ENCODE assay signal across 13 cellular contexts in the genomic region with DNA sequence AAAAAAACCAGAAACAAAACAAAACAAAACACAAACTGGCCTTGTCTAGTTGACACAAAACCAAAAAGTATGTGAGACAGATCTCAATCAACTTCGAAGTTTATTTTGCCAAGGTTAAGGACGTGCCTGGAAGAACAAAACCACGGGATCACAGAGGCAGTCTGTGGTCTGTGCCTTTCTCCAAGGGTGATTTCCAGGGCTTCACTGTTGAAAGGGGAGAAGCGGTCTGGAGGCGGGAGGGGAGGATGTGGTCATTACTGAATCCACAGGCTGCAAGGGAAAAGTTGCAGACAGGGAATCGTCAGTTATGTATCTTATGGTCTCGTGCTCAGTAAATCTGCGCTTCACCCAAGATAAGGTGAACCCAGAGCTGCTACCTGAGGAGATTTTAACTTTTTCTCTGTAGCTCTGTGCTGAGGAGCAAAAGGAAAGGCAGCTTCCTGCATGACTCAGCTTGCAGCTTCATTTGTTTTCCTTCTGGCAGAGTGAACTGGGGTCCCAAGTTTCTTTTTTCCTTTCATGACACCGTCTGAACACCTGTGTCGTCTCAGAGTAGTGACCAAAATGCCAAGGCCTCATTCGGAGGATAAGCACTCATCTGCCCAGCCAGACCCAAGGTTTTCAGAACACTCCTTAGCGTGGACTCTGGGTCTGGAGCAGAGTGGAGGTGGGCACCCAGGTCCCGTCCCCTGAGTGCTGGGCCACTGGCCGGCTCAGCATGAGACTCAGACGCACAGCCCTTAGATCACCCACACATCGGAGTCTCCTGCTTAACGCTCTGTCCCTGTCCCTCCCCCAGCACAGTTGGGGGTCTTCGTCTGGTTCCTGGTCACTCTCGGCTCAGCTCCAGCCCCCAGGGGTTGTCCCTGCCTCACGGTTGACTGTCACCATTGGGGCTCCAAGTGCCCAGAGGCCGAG. TPM values are rescaled to one million over a fixed set of nuclear protein-coding genes. Genes with fewer than 3 reads are reported as not detected.
DNase-seq lines count a peak whose midpoint lies in the region; ATAC-seq and TF ChIP-seq lines count a peak whose summit lies in the region.
"Had no signal": no experiment of that assay in that cellular context is flagged by ENCODE, and none has a peak within 500 bp of the region (broad histone marks: within the 10 kb centered on the region; RNA-seq: fewer than 3 reads in every experiment).

No MANE protein-coding gene starts in this region.

- H3K4me1 Mint-ChIP-seq in endothelial cell (ENCODE audit: unreplicated experiment) = peaks cover 18% of the 10 kb centered on the region
- peaks cover 28% of the 10 kb centered on the region for H3K4me1 Mint-ChIP-seq in neural progenitor cell

- H3K9ac ChIP-seq in NT2/D1 (ENCODE audit: insufficient read length, low read depth) (peak overlapping the region; percentile 17), neural progenitor cell (no peak overlapping the region)

- no peak overlapping the region for H3K4me3 ChIP-seq in NT2/D1 (ENCODE audit: insufficient read length, low read depth)
- H3K4me3 ChIP-seq in neural progenitor cell = no peak overlapping the region

- H3K36me3 ChIP-seq in NT2/D1 (ENCODE audit: insufficient read depth, insufficient read length, low read length) (no peaks in the 10 kb centered on the region), neural progenitor cell (no peaks in the 10 kb centered on the region)

- H3K4me2 ChIP-seq in neural progenitor cell = no peak overlapping the region

- no peaks in the 10 kb centered on the region for H4K20me1 ChIP-seq in neural progenitor cell (ENCODE audit: low read depth)

- H3K27ac ChIP-seq in neural progenitor cell = no peak overlapping the region

- no peak overlapping the region for H2AFZ ChIP-seq in neural progenitor cell (replicated peaks)

- peak overlapping the region; percentile 31 for H3K4me3 Mint-ChIP-seq in endothelial cell (ENCODE audit: unreplicated experiment)
- no peak overlapping the region for H3K4me3 Mint-ChIP-seq in neural progenitor cell
- H3K4me3 Mint-ChIP-seq: central memory CD8-positive, alpha-beta T cell had no signal

- H3K9me3 ChIP-seq in NT2/D1 (ENCODE audit: insufficient read depth, low read length) = no peaks in the 10 kb centered on the region
- H3K9me3 ChIP-seq in neural progenitor cell (ENCODE audit: low read depth) = no peaks in the 10 kb centered on the region

- H3K27ac Mint-ChIP-seq in endothelial cell (ENCODE audit: unreplicated experiment) = peak overlapping the region; percentile 92
- peak overlapping the region; percentile 74 for H3K27ac Mint-ChIP-seq in neural progenitor cell

- TF ChIP-seq CTCF in endothelial cell (IDR thresholded peaks at IDR 0.05; ENCODE audit: unreplicated experiment) = no peak
- no peak for TF ChIP-seq CTCF in neural progenitor cell (IDR thresholded peaks at IDR 0.05)

- H3K9me3 Mint-ChIP-seq in endothelial cell (ENCODE audit: unreplicated experiment) = no peaks in the 10 kb centered on the region
- H3K9me3 Mint-ChIP-seq in neural progenitor cell = peaks cover 2% of the 10 kb centered on the region
- H3K9me3 Mint-ChIP-seq: central memory CD8-positive, alpha-beta T cell had no signal

- ATAC-seq in HG03457 (IDR thresholded peaks at IDR 0.05; ENCODE audit: unreplicated experiment) = no peak
- no peak for ATAC-seq in GM21423 (IDR thresholded peaks at IDR 0.05; ENCODE audit: unreplicated experiment)
- ATAC-seq in GM21528 (IDR thresholded peaks at IDR 0.05; ENCODE audit: low FRiP score, unreplicated experiment) = no peak
- ATAC-seq: Right ventricle myocardium inferior had no signal

- peaks cover 8% of the 10 kb centered on the region for H3K36me3 Mint-ChIP-seq in endothelial cell (ENCODE audit: low read depth, unreplicated experiment)
- H3K36me3 Mint-ChIP-seq in neural progenitor cell = peaks cover 3% of the 10 kb centered on the region

- peaks cover 3% of the 10 kb centered on the region for H3K4me1 ChIP-seq in NT2/D1 (ENCODE audit: insufficient read depth, insufficient read length)
- no peaks in the 10 kb centered on the region for H3K4me1 ChIP-seq in neural progenitor cell

- H3K27me3 ChIP-seq in NT2/D1 (ENCODE audit: insufficient read depth, insufficient read length) = no peaks in the 10 kb centered on the region
- no peaks in the 10 kb centered on the region for H3K27me3 ChIP-seq in neural progenitor cell

- H3F3A ChIP-seq in neural progenitor cell (ENCODE audit: low read depth) = no peaks in the 10 kb centered on the region

- DNase-seq in EH (ENCODE audit: low read depth) (peak; percentile 77), NT2/D1 (ENCODE audit: low read depth, low spot score) (no peak), endothelial cell (ENCODE audit: low spot score) (no peak), neural progenitor cell (ENCODE audit: low spot score) (peak; percentile 37)
- DNase-seq in activated CD4-positive, alpha-beta T cell treated with anti-CD3 and anti-CD28 coated beads, Interleukin-2, amount 50 U/mL, for 48 hours = no peak
- DNase-seq: activated CD8-positive, alpha-beta memory T cell treated with anti-CD3 and anti-CD28 coated beads for 24 hours; DMS53; NCI-H187 treated with DMSO at 0.1 percent for 48 hours had no signal

- H3K27me3 Mint-ChIP-seq in endothelial cell (ENCODE audit: unreplicated experiment) (peaks cover 17% of the 10 kb centered on the region), neural progenitor cell (ENCODE audit: insufficient read depth, low read depth) (peaks cover 3% of the 10 kb centered on the region)

- no peaks in the 10 kb centered on the region for H3K79me2 ChIP-seq in neural progenitor cell (ENCODE audit: low read depth)

RNA-seq across cellular contexts. Expression of a gene that starts 25.9 kb away (rescaled TPM):
- total RNA-seq in endothelial cell (ENCODE audit: unreplicated experiment) (4.0 TPM), neural progenitor cell (ENCODE audit: low replicate concordance) (0.22 TPM in 1 of 2 replicates, not detected in the other)
- total RNA-seq: Right ventricle myocardium inferior had no signal

Comparison
In these comparisons a context has a peak if more than half of its experiments do, and no peak if none do; other contexts are left out.
1. DNase-seq: peak in EH (single experiment) and neural progenitor cell (single experiment); none in NT2/D1 (single experiment), endothelial cell (single experiment) and activated CD4-positive, alpha-beta T cell treated with anti-CD3 and anti-CD28 coated beads, Interleukin-2, amount 50 U/mL, for 48 hours (0 of 2).